ENCODE assay signal across 23 cellular contexts in genomic region chr12:56164345-56164729, GRCh38. TPM values are rescaled to one million over a fixed set of nuclear protein-coding genes. Genes with fewer than 3 reads are reported as not detected.
DNase-seq lines count a peak whose midpoint lies in the region; ATAC-seq and TF ChIP-seq lines count a peak whose summit lies in the region.
"Had no signal": no experiment of that assay in that cellular context is flagged by ENCODE, and none has a peak within 500 bp of the region (broad histone marks: within the 10 kb centered on the region; RNA-seq: fewer than 3 reads in every experiment).

No MANE protein-coding gene starts in this region.

- H3K9ac ChIP-seq in GM23248, result no peak overlapping the region
- H3K9ac ChIP-seq: KMS-11 had no signal

- POLR2A ChIA-PET in CD4-positive, alpha-beta T cell (lab: Charles Lee), result interaction anchor here (0.7 to 6.7 kb wide), 4 partner anchors 9 to 38 kb away, joined by 3 to 89 read pairs (median 34); partner anchors contain the start of genes ESYT1 and SMARCC2

- H2AFZ ChIP-seq in GM23338, result no peak overlapping the region
- no peak overlapping the region for H2AFZ ChIP-seq in GM23248

- H3K27ac Mint-ChIP-seq in CD4-positive, alpha-beta T cell, result peak overlapping the region; percentile 55
- H3K27ac Mint-ChIP-seq in GM23338, result no peak overlapping the region; the same call in 1 of the 2 replicates
- H3K27ac Mint-ChIP-seq in effector memory CD8-positive, alpha-beta T cell, result peak overlapping the region; percentile 87 to 95
- peak overlapping the region; percentile 25 for H3K27ac Mint-ChIP-seq in nephron progenitor cell
- H3K27ac Mint-ChIP-seq: activated B cell treated with CpG ODN at 0.5 μM for 24 hours; activated CD8-positive, alpha-beta memory T cell treated with anti-CD3 and anti-CD28 coated beads, Interleukin-2, amount 10 ng/mL, durations not matched to agents 7 days and 5 days had no signal

- ATAC-seq in CD4-positive, alpha-beta T cell (ENCODE audit: poor library complexity), result no peak
- ATAC-seq in GM23338 (0 out of 3 replicates have a peak, but pooled peaks have one; percentile 0), HG02610 (IDR thresholded peaks at IDR 0.05; ENCODE audit: unreplicated experiment) (no peak), HG02571 (IDR thresholded peaks at IDR 0.05; ENCODE audit: unreplicated experiment) (no peak)
- no peak for ATAC-seq in effector memory CD8-positive, alpha-beta T cell (replicated peaks)
- ATAC-seq: activated CD8-positive, alpha-beta memory T cell treated with anti-CD3 and anti-CD28 coated beads, Interleukin-2, amount 10 ng/mL, durations not matched to agents 7 days and 5 days; Panc1 had no signal

- H3K9me2 ChIP-seq in GM23338 (ENCODE audit: insufficient read depth) (no peaks in the 10 kb centered on the region), GM23248 (ENCODE audit: insufficient read depth) (no peaks in the 10 kb centered on the region)

- H4K20me1 ChIP-seq in GM23338 (replicated peaks; ENCODE audit: insufficient read depth) (peaks cover 25% of the 10 kb centered on the region), GM23248 (ENCODE audit: insufficient read depth) (0 out of 2 replicates have a peak, but pooled peaks cover 9% of the 10 kb centered on the region)

- peaks cover 59% of the 10 kb centered on the region for H3F3A ChIP-seq in GM23338 (replicated peaks; ENCODE audit: low read depth)
- peaks cover 78% of the 10 kb centered on the region for H3F3A ChIP-seq in GM23248 (ENCODE audit: insufficient read depth)

- 90 to 91% methylated on average over 17 of the region's 17 CpGs for WGBS in GM23248 (ENCODE audit: low coverage in 1 of 2, low lambda C conversion rate in 2 of 2, missing lambda C conversion rate in 2 of 2), 2 experiments

- H3K36me3 Mint-ChIP-seq in CD4-positive, alpha-beta T cell (ENCODE audit: low read depth), result peaks cover 85% of the 10 kb centered on the region
- H3K36me3 Mint-ChIP-seq in GM23338 (ENCODE audit: low read depth) (peaks cover 93% of the 10 kb centered on the region), nephron progenitor cell (ENCODE audit: low read depth) (peaks cover 75% of the 10 kb centered on the region)
- peaks cover 91% of the 10 kb centered on the region for H3K36me3 Mint-ChIP-seq in effector memory CD8-positive, alpha-beta T cell (ENCODE audit: insufficient read depth)

- TF ChIP-seq CTCF in CD4-positive, alpha-beta T cell (IDR thresholded peaks at IDR 0.05), result no peak
- TF ChIP-seq CTCF in GM23338 (conservative IDR thresholded peaks at IDR 0.05; ENCODE audit: low read depth in 2 of 2) (no peak), nephron progenitor cell (IDR thresholded peaks at IDR 0.05) (no peak), GM13976 (IDR thresholded peaks at IDR 0.05; ENCODE audit: borderline replicate concordance, control extremely low read depth, extremely low read depth, insufficient read depth, missing control alignments) (no peak)

- no peaks in the 10 kb centered on the region for H3K27me3 Mint-ChIP-seq in CD4-positive, alpha-beta T cell
- H3K27me3 Mint-ChIP-seq in GM23338 (ENCODE audit: insufficient read depth, low read depth, poor library complexity) (peaks cover 36% of the 10 kb centered on the region), nephron progenitor cell (ENCODE audit: low read depth, poor library complexity) (peaks cover 3% of the 10 kb centered on the region)
- H3K27me3 Mint-ChIP-seq in effector memory CD8-positive, alpha-beta T cell, result no peaks in the 10 kb centered on the region
- H3K27me3 Mint-ChIP-seq: activated B cell treated with CpG ODN at 0.5 μM for 24 hours; activated CD8-positive, alpha-beta memory T cell treated with anti-CD3 and anti-CD28 coated beads, Interleukin-2, amount 10 ng/mL, durations not matched to agents 7 days and 5 days had no signal

- H3K4me1 ChIP-seq in GM23338 (ENCODE audit: insufficient read depth) (peaks cover 40% of the 10 kb centered on the region), GM23248 (ENCODE audit: insufficient read depth) (peaks cover 14% of the 10 kb centered on the region)
- H3K4me1 ChIP-seq: BE2C had no signal

- H3K9me3 ChIP-seq in CD4-positive, alpha-beta T cell (ENCODE audit: control insufficient read depth, low read length), result no peaks in the 10 kb centered on the region
- no peaks in the 10 kb centered on the region for H3K9me3 ChIP-seq in GM23248 (ENCODE audit: low read depth)
- H3K9me3 ChIP-seq: BE2C, ovary, thyroid gland had no signal

- CTCF ChIA-PET in CD4-positive, alpha-beta T cell (lab: Charles Lee), result interaction anchor here (1.7 kb wide), 1 partner anchor 25 kb away, joined by 5 read pairs; the partner anchor contains the start of gene SMARCC2

- no peak overlapping the region for H3K4me3 Mint-ChIP-seq in CD4-positive, alpha-beta T cell
- H3K4me3 Mint-ChIP-seq in GM23338 (no peak overlapping the region), nephron progenitor cell (no peak overlapping the region)
- H3K4me3 Mint-ChIP-seq in effector memory CD8-positive, alpha-beta T cell, result no peak overlapping the region
- H3K4me3 Mint-ChIP-seq: activated B cell treated with CpG ODN at 0.5 μM for 24 hours; activated CD8-positive, alpha-beta memory T cell treated with anti-CD3 and anti-CD28 coated beads, Interleukin-2, amount 10 ng/mL, durations not matched to agents 7 days and 5 days; brain had no signal

- H3K79me2 ChIP-seq in GM23338 (replicated peaks; ENCODE audit: insufficient read depth) (peaks cover 20% of the 10 kb centered on the region), GM23248 (ENCODE audit: insufficient read depth) (peaks cover 25% of the 10 kb centered on the region)

- H3K27me3 ChIP-seq in CD4-positive, alpha-beta T cell (ENCODE audit: control insufficient read depth, insufficient read depth, low read length), result no peaks in the 10 kb centered on the region
- no peaks in the 10 kb centered on the region for H3K27me3 ChIP-seq in GM23338 (ENCODE audit: insufficient read depth)
- H3K27me3 ChIP-seq in GM23248 (replicated peaks; ENCODE audit: insufficient read depth), result no peaks in the 10 kb centered on the region
- H3K27me3 ChIP-seq: BE2C, ovary, thyroid gland had no signal

- intact Hi-C loops in CD4-positive, alpha-beta T cell (cut with DNase I, micrococcal nuclease), result no loop called here

- H3K27ac ChIP-seq in CD4-positive, alpha-beta T cell (ENCODE audit: low read depth, low read length), result no peak overlapping the region
- H3K27ac ChIP-seq in GM23338 (ENCODE audit: low read depth) (0 out of 2 replicates have a peak overlapping the region, but pooled peaks have one; percentile 98), GM23248 (no peak overlapping the region)
- H3K27ac ChIP-seq: KMS-11, ovary, thyroid gland had no signal

- H3K9me3 Mint-ChIP-seq in CD4-positive, alpha-beta T cell, result no peaks in the 10 kb centered on the region
- H3K9me3 Mint-ChIP-seq in GM23338, result no peaks in the 10 kb centered on the region
- no peaks in the 10 kb centered on the region for H3K9me3 Mint-ChIP-seq in effector memory CD8-positive, alpha-beta T cell
- no peaks in the 10 kb centered on the region for H3K9me3 Mint-ChIP-seq in nephron progenitor cell
- H3K9me3 Mint-ChIP-seq: activated B cell treated with CpG ODN at 0.5 μM for 24 hours, brain had no signal

- no peak for DNase-seq in CD4-positive, alpha-beta T cell
- DNase-seq in GM23338 (ENCODE audit: low spot score) (no peak), nephron progenitor cell (no peak), GM13976 (ENCODE audit: low spot score) (no peak), GM23248 (no peak)
- no peak for DNase-seq in effector memory CD8-positive, alpha-beta T cell
- DNase-seq: activated B cell treated with CpG ODN at 0.5 μM for 24 hours; activated CD8-positive, alpha-beta memory T cell treated with anti-CD3 and anti-CD28 coated beads, Interleukin-2, amount 10 ng/mL, durations not matched to agents 7 days and 5 days; activated gamma-delta T cell; BE2C; DMS 273 treated with DMSO at 0.1 percent for 48 hours; left cardiac atrium; NCI-H1105; NCI-H69; small intestine; stimulated activated CD4-positive, alpha-beta T cell treated with anti-CD3 and anti-CD28 coated beads, Interleukin-4, amount 100 ng/mL, for 4 hours had no signal

- H3K4me2 ChIP-seq in GM23338 (no peak overlapping the region), GM23248 (ENCODE audit: unreplicated experiment) (no peak overlapping the region)
- H3K4me2 ChIP-seq: KMS-11 had no signal

- in situ Hi-C loops in GM13976 (cut with MboI; ENCODE audit: low sequenced_read_pairs, unreplicated experiment), result no loop called here
- in situ Hi-C loops in GM23248 (cut with MboI), result no loop called here

- peaks cover 21% of the 10 kb centered on the region for H3K4me1 Mint-ChIP-seq in CD4-positive, alpha-beta T cell (ENCODE audit: low read depth)
- H3K4me1 Mint-ChIP-seq in GM23338 (peaks cover 46% of the 10 kb centered on the region), nephron progenitor cell (peaks cover 40% of the 10 kb centered on the region)
- peaks cover 25 to 28% of the 10 kb centered on the region in 2 donors for H3K4me1 Mint-ChIP-seq in effector memory CD8-positive, alpha-beta T cell (ENCODE audit: low read depth in 2 of 2)

- H3K4me3 ChIP-seq in GM23338, result no peak overlapping the region
- H3K4me3 ChIP-seq in GM23248, result no peak overlapping the region
- H3K4me3 ChIP-seq: ovary, thyroid gland had no signal

- H3K36me3 ChIP-seq in GM23338 (ENCODE audit: insufficient read depth), result peaks cover 67% of the 10 kb centered on the region
- peaks cover 20% of the 10 kb centered on the region for H3K36me3 ChIP-seq in GM23248 (ENCODE audit: low read depth)
- H3K36me3 ChIP-seq: ovary had no signal

RNA-seq across cellular contexts. Expression of gene MYL6, which starts 6.2 kb away (rescaled TPM):
- total RNA-seq in CD4-positive, alpha-beta T cell, result 100 to 1,000 TPM; 670 to 673 TPM
- 1,092 and 1,271 TPM in 2 replicates for total RNA-seq in GM23338 (2014; rRNA removed; shearing (Covaris generic))
- polyA plus RNA-seq in GM23338 (2016; fragmentation: Nextera tagmentation; extraction: Ambion mirVana) (1,545 and 1,548 TPM in 2 replicates), GM23248 (2016; fragmentation: Nextera tagmentation; extraction: Ambion mirVana) (3,948 and 3,969 TPM in 2 replicates)
- total RNA-seq in GM23248 (2014; rRNA removed; shearing (Covaris generic)), result 2,633 and 2,662 TPM in 2 replicates

RNA-seq across cellular contexts. Expression of gene MYL6B, which starts 11.9 kb away (rescaled TPM):
- total RNA-seq in CD4-positive, alpha-beta T cell, result 1 to 10 TPM; 6.2 to 6.4 TPM
- 96.9 and 103 TPM in 2 replicates for total RNA-seq in GM23338 (2014; rRNA removed; shearing (Covaris generic))
- 164 and 170 TPM in 2 replicates for polyA plus RNA-seq in GM23338 (2016; fragmentation: Nextera tagmentation; extraction: Ambion mirVana)
- total RNA-seq in GM23248 (2014; rRNA removed; shearing (Covaris generic)), result 23.5 and 53.2 TPM in 2 replicates
- polyA plus RNA-seq in GM23248 (2016; fragmentation: Nextera tagmentation; extraction: Ambion mirVana), result 67.8 and 72.8 TPM in 2 replicates

RNA-seq across cellular contexts. Expression of gene SMARCC2, which starts 24.9 kb away (rescaled TPM):
- total RNA-seq in CD4-positive, alpha-beta T cell, result 100 to 1,000 TPM; 104 to 109 TPM
- 40.4 and 44.5 TPM in 2 replicates for total RNA-seq in GM23338 (2014; rRNA removed; shearing (Covaris generic))
- polyA plus RNA-seq in GM23338 (2016; fragmentation: Nextera tagmentation; extraction: Ambion mirVana), result 52.1 and 68.3 TPM in 2 replicates
- total RNA-seq in GM23248 (2014; rRNA removed; shearing (Covaris generic)), result 23.4 and 34.0 TPM in 2 replicates
- 64.3 and 66.9 TPM in 2 replicates for polyA plus RNA-seq in GM23248 (2016; fragmentation: Nextera tagmentation; extraction: Ambion mirVana)

RNA-seq across cellular contexts. Expression of gene ESYT1, which starts 36.3 kb away (rescaled TPM):
- total RNA-seq in CD4-positive, alpha-beta T cell, result 10 to 100 TPM; 88.5 to 90.3 TPM
- 97.2 and 142 TPM in 2 replicates for total RNA-seq in GM23338 (2014; rRNA removed; shearing (Covaris generic))
- 23.3 and 26.2 TPM in 2 replicates for polyA plus RNA-seq in GM23338 (2016; fragmentation: Nextera tagmentation; extraction: Ambion mirVana)
- total RNA-seq in GM23248 (2014; rRNA removed; shearing (Covaris generic)), result 164 and 216 TPM in 2 replicates
- 108 and 115 TPM in 2 replicates for polyA plus RNA-seq in GM23248 (2016; fragmentation: Nextera tagmentation; extraction: Ambion mirVana)

RNA-seq across cellular contexts. Expression of gene ZC3H10, which starts 46.3 kb away (rescaled TPM):
- total RNA-seq in CD4-positive, alpha-beta T cell, result 1 to 10 TPM; 6.3 to 8.9 TPM
- 4.2 and 5.4 TPM in 2 replicates for total RNA-seq in GM23338 (2014; rRNA removed; shearing (Covaris generic))
- polyA plus RNA-seq in GM23338 (2016; fragmentation: Nextera tagmentation; extraction: Ambion mirVana) (2.2 and 2.7 TPM in 2 replicates), GM23248 (2016; fragmentation: Nextera tagmentation; extraction: Ambion mirVana) (3.0 and 3.3 TPM in 2 replicates)
- total RNA-seq in GM23248 (2014; rRNA removed; shearing (Covaris generic)), result 1.9 and 2.7 TPM in 2 replicates
